ENCODE assay signal across 8 cellular contexts in the genomic region with DNA sequence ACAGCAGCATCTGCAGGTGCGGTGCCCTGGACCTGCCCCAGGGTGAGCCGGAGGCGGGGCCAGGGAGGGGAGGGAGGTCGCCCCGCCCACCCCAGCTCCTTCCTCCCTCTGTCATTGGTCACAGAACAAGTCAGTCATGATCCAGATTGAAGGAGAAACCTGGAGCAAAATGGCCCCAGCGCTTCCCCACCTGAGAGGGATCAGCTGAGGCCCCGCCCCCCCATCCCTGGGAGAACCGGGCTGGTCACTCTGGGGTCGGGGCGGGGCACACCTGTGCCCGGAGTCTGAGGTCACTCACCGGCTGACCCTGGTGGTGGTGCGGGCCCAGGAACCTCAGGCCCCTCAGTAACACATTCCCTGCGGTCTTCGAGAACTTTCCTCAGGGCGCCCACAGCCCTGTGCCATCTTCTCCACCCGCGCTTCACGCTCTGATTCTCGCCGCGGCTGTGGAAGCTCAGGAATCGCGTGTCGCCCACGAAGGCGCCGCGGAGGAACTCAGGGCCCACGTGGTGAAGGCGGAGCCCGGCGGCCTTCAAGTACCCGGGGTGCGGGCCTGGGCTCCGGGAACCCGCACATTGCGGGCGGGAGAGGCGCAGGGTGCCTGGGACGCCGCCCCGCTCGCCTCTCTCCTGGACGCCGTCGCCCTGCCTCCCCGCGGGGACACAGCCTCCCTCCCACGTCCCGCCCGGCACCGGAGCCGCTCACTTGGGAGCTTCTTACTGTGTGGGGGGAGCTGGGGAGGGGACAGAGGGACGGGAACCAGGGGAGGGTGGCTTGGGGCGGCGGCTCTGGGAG. TPM values are rescaled to one million over a fixed set of nuclear protein-coding genes. Genes with fewer than 3 reads are reported as not detected.
DNase-seq lines count a peak whose midpoint lies in the region; ATAC-seq and TF ChIP-seq lines count a peak whose summit lies in the region.

No MANE protein-coding gene starts in this region.

- no peaks in the 10 kb centered on the region for H3K27me3 Mint-ChIP-seq in CD8-positive, alpha-beta T cell (ENCODE audit: low read depth)
- no peaks in the 10 kb centered on the region for H3K27me3 Mint-ChIP-seq in activated naive CD4-positive, alpha-beta T cell treated with anti-CD3 and anti-CD28 coated beads for 36 hours (ENCODE audit: low read depth)
- peaks cover 17% of the 10 kb centered on the region for H3K27me3 Mint-ChIP-seq in nephron progenitor cell (ENCODE audit: low read depth, poor library complexity)

- peak overlapping the region; percentile 27 for H3K27ac ChIP-seq in CD8-positive, alpha-beta T cell (ENCODE audit: low read depth, low read length)

- H3K4me1 ChIP-seq in CD8-positive, alpha-beta T cell (ENCODE audit: insufficient read depth, low read length): peaks cover 9% of the 10 kb centered on the region
- no peaks in the 10 kb centered on the region for H3K4me1 ChIP-seq in NT2/D1 (ENCODE audit: insufficient read depth, insufficient read length)

- POLR2A ChIA-PET in CD8-positive, alpha-beta T cell (lab: Charles Lee): interaction anchor here (0.5 to 2.5 kb wide), 11 partner anchors 10 to 175 kb away, joined by 3 to 15 read pairs (median 4); no protein-coding TSS in a partner anchor

- H3K9me3 ChIP-seq in CD8-positive, alpha-beta T cell (ENCODE audit: low read length): no peaks in the 10 kb centered on the region
- no peaks in the 10 kb centered on the region for H3K9me3 ChIP-seq in NT2/D1 (ENCODE audit: insufficient read depth, low read length)

- peak; percentile 95 for ATAC-seq in CD8-positive, alpha-beta T cell
- ATAC-seq in HG02885 (IDR thresholded peaks at IDR 0.05; ENCODE audit: poor library complexity, unreplicated experiment): no peak
- no peak for ATAC-seq in HG03175 (IDR thresholded peaks at IDR 0.05; ENCODE audit: unreplicated experiment)

- intact Hi-C loops in CD8-positive, alpha-beta T cell (cut with DNase I, micrococcal nuclease): loop anchor here in 1 of 2 experiments (5.0 kb wide), 1 partner anchor 36 kb away; the partner anchor contains the start of gene HLA-C
- intact Hi-C loops in activated naive CD4-positive, alpha-beta T cell treated with anti-CD3 and anti-CD28 coated beads for 36 hours (cut with micrococcal nuclease): no loop called here

- peaks cover 7% of the 10 kb centered on the region for H3K4me1 Mint-ChIP-seq in CD8-positive, alpha-beta T cell (ENCODE audit: low read depth)
- H3K4me1 Mint-ChIP-seq in activated naive CD4-positive, alpha-beta T cell treated with anti-CD3 and anti-CD28 coated beads for 36 hours (ENCODE audit: low read depth): no peaks in the 10 kb centered on the region
- H3K4me1 Mint-ChIP-seq in nephron progenitor cell: no peaks in the 10 kb centered on the region

- peak overlapping the region; percentile 77 for H3K27ac Mint-ChIP-seq in CD8-positive, alpha-beta T cell
- peak overlapping the region; percentile 33 for H3K27ac Mint-ChIP-seq in activated naive CD4-positive, alpha-beta T cell treated with anti-CD3 and anti-CD28 coated beads for 36 hours
- H3K27ac Mint-ChIP-seq in nephron progenitor cell: no peak overlapping the region

- H3K36me3 ChIP-seq in CD8-positive, alpha-beta T cell (ENCODE audit: insufficient read depth, low read length): no peaks in the 10 kb centered on the region
- no peaks in the 10 kb centered on the region for H3K36me3 ChIP-seq in NT2/D1 (ENCODE audit: insufficient read depth, insufficient read length, low read length)

- peak overlapping the region; percentile 85 for H3K4me3 Mint-ChIP-seq in CD8-positive, alpha-beta T cell
- H3K4me3 Mint-ChIP-seq in activated naive CD4-positive, alpha-beta T cell treated with anti-CD3 and anti-CD28 coated beads for 36 hours: peak overlapping the region; percentile 74
- no peak overlapping the region for H3K4me3 Mint-ChIP-seq in nephron progenitor cell

- TF ChIP-seq CTCF in CD8-positive, alpha-beta T cell (IDR thresholded peaks at IDR 0.05): no peak
- no peak for TF ChIP-seq CTCF in nephron progenitor cell (IDR thresholded peaks at IDR 0.05)

- no peaks in the 10 kb centered on the region for H3K36me3 Mint-ChIP-seq in CD8-positive, alpha-beta T cell
- H3K36me3 Mint-ChIP-seq in activated naive CD4-positive, alpha-beta T cell treated with anti-CD3 and anti-CD28 coated beads for 36 hours (ENCODE audit: low read depth): no peaks in the 10 kb centered on the region
- H3K36me3 Mint-ChIP-seq in nephron progenitor cell (ENCODE audit: low read depth): no peaks in the 10 kb centered on the region

- H3K9me3 Mint-ChIP-seq in CD8-positive, alpha-beta T cell: no peaks in the 10 kb centered on the region
- H3K9me3 Mint-ChIP-seq in activated naive CD4-positive, alpha-beta T cell treated with anti-CD3 and anti-CD28 coated beads for 36 hours: no peaks in the 10 kb centered on the region
- H3K9me3 Mint-ChIP-seq in nephron progenitor cell: no peaks in the 10 kb centered on the region

- CTCF ChIA-PET in CD8-positive, alpha-beta T cell (lab: Charles Lee): interaction anchor here (0.6 to 1.4 kb wide), 5 partner anchors 58 to 152 kb away, joined by 3 to 5 read pairs (median 4); no protein-coding TSS in a partner anchor
- CTCF ChIA-PET in activated naive CD4-positive, alpha-beta T cell treated with anti-CD3 and anti-CD28 coated beads for 36 hours (lab: Charles Lee): interaction anchor here (0.6 kb wide), 1 partner anchor 628 kb away, joined by 6 read pairs; no protein-coding TSS in a partner anchor

- H3K27me3 ChIP-seq in CD8-positive, alpha-beta T cell (ENCODE audit: insufficient read depth, low read length): no peaks in the 10 kb centered on the region
- H3K27me3 ChIP-seq in NT2/D1 (ENCODE audit: insufficient read depth, insufficient read length): peaks cover 28% of the 10 kb centered on the region

- peak; percentile 48 to 86 (median 67) for DNase-seq in CD8-positive, alpha-beta T cell
- DNase-seq in NT2/D1 (ENCODE audit: low read depth, low spot score) (peak; percentile 63), kidney tubule cell (ENCODE audit: low spot score) (peak; percentile 29), nephron progenitor cell (no peak)
- DNase-seq in activated naive CD4-positive, alpha-beta T cell treated with anti-CD3 and anti-CD28 coated beads for 36 hours: peak; percentile 72
- DNase-seq in stimulated activated CD8-positive, alpha-beta memory T cell treated with anti-CD3 and anti-CD28 coated beads, Interleukin-12 subunit alpha, Interleukin-12 subunit beta, amount 100 ng/mL, for 4 hours (ENCODE audit: low read depth): peak; percentile 63

- H3K9ac ChIP-seq in NT2/D1 (ENCODE audit: insufficient read length, low read depth): peak overlapping the region; percentile 83

- H3K4me3 ChIP-seq in CD8-positive, alpha-beta T cell (ENCODE audit: low read depth, low read length): peak overlapping the region; percentile 74
- peak overlapping the region; percentile 59 for H3K4me3 ChIP-seq in NT2/D1 (ENCODE audit: insufficient read length, low read depth)

RNA-seq across cellular contexts. Expression of gene HLA-C, which starts 36.4 kb away (rescaled TPM):
- total RNA-seq in CD8-positive, alpha-beta T cell: 1,000 to 10,000 TPM; 2,677 to 2,722 TPM
- 1,000 to 10,000 TPM; 1,018 to 1,049 TPM for total RNA-seq in activated naive CD4-positive, alpha-beta T cell treated with anti-CD3 and anti-CD28 coated beads for 36 hours

RNA-seq across cellular contexts. Expression of gene HLA-B, which starts 48.7 kb away (rescaled TPM):
- over 10,000 TPM in 1 of 2 experiments, 1,000 to 10,000 TPM in 1; 9,693 to 10,002 TPM for total RNA-seq in CD8-positive, alpha-beta T cell
- 1,000 to 10,000 TPM; 3,225 to 3,295 TPM for total RNA-seq in activated naive CD4-positive, alpha-beta T cell treated with anti-CD3 and anti-CD28 coated beads for 36 hours
